Comparison of ENCODE assay signal across 20 cellular contexts in the genomic region with DNA sequence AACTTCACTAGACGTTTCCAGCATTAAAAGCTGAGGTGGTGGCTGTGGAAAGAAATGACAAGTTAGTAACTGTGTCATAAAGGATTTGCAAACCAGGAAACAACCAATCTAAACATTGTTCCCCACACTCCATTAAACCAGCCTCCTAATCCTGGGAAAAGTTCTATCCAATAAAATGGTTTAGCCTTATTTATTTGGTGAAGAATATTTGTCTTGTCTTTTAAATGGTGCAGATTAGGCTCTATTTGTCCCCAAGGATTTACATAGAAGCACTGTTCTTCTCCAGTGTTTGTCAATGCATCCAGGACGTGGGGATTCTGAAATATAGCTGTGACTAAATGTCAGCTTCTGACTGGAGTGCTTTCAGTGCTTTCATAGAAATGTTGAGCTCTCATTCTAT. TPM values are rescaled to one million over a fixed set of nuclear protein-coding genes. Genes with fewer than 3 reads are reported as not detected.
A peak's percentile ranks its signal among the peaks of the same experiment; 100 is the strongest.
DNase-seq lines count a peak whose midpoint lies in the region; ATAC-seq and TF ChIP-seq lines count a peak whose summit lies in the region.
"Had no signal": no experiment of that assay in that cellular context is flagged by ENCODE, and none has a peak within 500 bp of the region (broad histone marks: within the 10 kb centered on the region; RNA-seq: fewer than 3 reads in every experiment).

No MANE protein-coding gene starts in this region.

- H2AK5ac ChIP-seq in IMR-90 (ENCODE audit: low read depth, low read length), result no peak overlapping the region

- DNase-seq in IMR-90 (no peak), fibroblast of villous mesenchyme (ENCODE audit: low read depth) (peak; percentile 89), GM23338 (ENCODE audit: low spot score) (no peak), KG1 (lab: John Stamatoyannopoulos, UW) (no peak)
- DNase-seq: BE2C, H7, MV-4-11, NCI-H1417, NCI-H187 treated with DMSO at 0.1 percent for 48 hours, NCI-H2107, NCI-H69, PC-9, RPMI8226, SHP77 treated with DMSO at 0.1 percent for 48 hours, SK-N-SH had no signal

- H3K4me1 ChIP-seq in IMR-90 (ENCODE audit: control insufficient read depth, insufficient read depth, low read length), result peaks cover 9% of the 10 kb centered on the region
- peaks cover 3% of the 10 kb centered on the region for H3K4me1 ChIP-seq in parathyroid adenoma
- H3K4me1 ChIP-seq in GM23338 (ENCODE audit: insufficient read depth), result no peaks in the 10 kb centered on the region
- H3K4me1 ChIP-seq: BE2C had no signal

- no peak overlapping the region for H4K5ac ChIP-seq in IMR-90 (ENCODE audit: low read depth, low read length)

- H4K20me1 ChIP-seq in IMR-90 (ENCODE audit: insufficient read depth, low read length) (no peaks in the 10 kb centered on the region), GM23338 (replicated peaks; ENCODE audit: insufficient read depth) (no peaks in the 10 kb centered on the region)

- H3K36me3 ChIP-seq in IMR-90 (ENCODE audit: control insufficient read depth, insufficient read depth, low read length), result no peaks in the 10 kb centered on the region
- H3K36me3 ChIP-seq in parathyroid adenoma (ENCODE audit: control insufficient read depth, insufficient read depth, low read length), result no peaks in the 10 kb centered on the region
- H3K36me3 ChIP-seq in GM23338 (ENCODE audit: insufficient read depth), result peaks cover 5% of the 10 kb centered on the region; the same call in 1 of the 2 replicates
- H3K36me3 ChIP-seq: BE2C had no signal

- H3K4me3 ChIP-seq in IMR-90 (ENCODE audit: insufficient read depth, low read depth, low read length) (no peak overlapping the region), fibroblast of villous mesenchyme (ENCODE audit: low read depth, low read length) (no peak overlapping the region), parathyroid adenoma (ENCODE audit: low read depth, low read length) (no peak overlapping the region), GM23338 (no peak overlapping the region)
- H3K4me3 ChIP-seq: PC-9 had no signal

- no peak overlapping the region; the same call in 1 of the 2 replicates for H3K4ac ChIP-seq in IMR-90 (ENCODE audit: low read depth, low read length)

- H3K56ac ChIP-seq in IMR-90 (ENCODE audit: extremely low read depth, insufficient read depth, low read length), result no peak overlapping the region

- no peak for TF ChIP-seq RAD21 in IMR-90 (IDR thresholded peaks at IDR 0.05; ENCODE audit: low read length)

- ATAC-seq in IMR-90 (ENCODE audit: low read depth) (peak; percentile 21; the same call in 1 of the 2 replicates), HG02759 (IDR thresholded peaks at IDR 0.05; ENCODE audit: unreplicated experiment) (no peak), GM23338 (no peak)

- peak overlapping the region; percentile 40; the same call in 1 of the 2 replicates for H2BK120ac ChIP-seq in IMR-90 (ENCODE audit: low read depth, low read length)

- no peak overlapping the region for H2AK9ac ChIP-seq in IMR-90 (replicated peaks; ENCODE audit: low read depth, low read length, poor library complexity)

- no peak overlapping the region for H3K23ac ChIP-seq in IMR-90 (ENCODE audit: low read depth, low read length)

- H3K9me2 ChIP-seq in GM23338 (ENCODE audit: insufficient read depth), result no peaks in the 10 kb centered on the region
- H3K9me2 ChIP-seq: SK-N-SH had no signal

- H4K8ac ChIP-seq in IMR-90 (ENCODE audit: low read depth in 2 of 2, low read length in 2 of 2), result no peak overlapping the region

- in situ Hi-C loops in IMR-90 (cut with MboI; ENCODE audit: low sequenced_read_pairs), result no loop called here

- H3K9me3 Mint-ChIP-seq in GM23338, result peaks cover 7% of the 10 kb centered on the region

- H3F3A ChIP-seq in GM23338 (replicated peaks; ENCODE audit: low read depth), result no peaks in the 10 kb centered on the region

- CTCF ChIA-PET in IMR-90 (lab: Yijun Ruan, JAX), result no interaction called here

- no peaks in the 10 kb centered on the region for H3K79me2 ChIP-seq in parathyroid adenoma
- H3K79me2 ChIP-seq in GM23338 (replicated peaks; ENCODE audit: insufficient read depth), result no peaks in the 10 kb centered on the region

- BruUV-seq in IMR-90 (replicated peaks; lab: Mats Ljungman, UMichigan), result no TSS peak

- H3K9me3 ChIP-seq in IMR-90 (ENCODE audit: control insufficient read depth, insufficient read depth, low read length) (no peaks in the 10 kb centered on the region), parathyroid adenoma (ENCODE audit: control insufficient read depth, low read length) (no peaks in the 10 kb centered on the region)
- H3K9me3 ChIP-seq: BE2C had no signal

- TF ChIP-seq CTCF in 22Rv1 (IDR thresholded peaks at IDR 0.05), result no peak
- TF ChIP-seq CTCF in IMR-90 (conservative IDR thresholded peaks at IDR 0.05; ENCODE audit: low read depth, low read length), result no peak
- no peak for TF ChIP-seq CTCF in fibroblast of villous mesenchyme (IDR thresholded peaks at IDR 0.05; ENCODE audit: insufficient read depth, low read depth, low read length)
- TF ChIP-seq CTCF in parathyroid adenoma (IDR thresholded peaks at IDR 0.05), result no peak
- no peak for TF ChIP-seq CTCF in GM23338 (conservative IDR thresholded peaks at IDR 0.05; ENCODE audit: low read depth in 2 of 2)

- dilution Hi-C loops in IMR-90 (cut with HindIII; ENCODE audit: low sequenced_read_pairs, unreplicated experiment), result no loop called here

- H2BK15ac ChIP-seq in IMR-90 (ENCODE audit: low read depth, low read length), result no peak overlapping the region

- WGBS in IMR-90 (ENCODE audit: extremely low coverage in 2 of 2, insufficient read length in 1 of 2), 2 experiments, result no CpG with 5 or more reads among the region's 2 CpGs

- no peaks in the 10 kb centered on the region for H3K4me1 Mint-ChIP-seq in GM23338

- peak overlapping the region; percentile 9 for H2BK5ac ChIP-seq in IMR-90 (ENCODE audit: low read depth, low read length, poor library complexity, severe bottlenecking)

- POLR2A ChIA-PET in IMR-90 (lab: Charles Lee; ENCODE audit: unreplicated experiment), result no interaction called here

- H2AFZ ChIP-seq in IMR-90 (replicated peaks; ENCODE audit: low read length, poor library complexity) (no peak overlapping the region), parathyroid adenoma (peak overlapping the region; percentile 29), GM23338 (no peak overlapping the region)
- H2AFZ ChIP-seq: PC-9 had no signal

- H3K9me1 ChIP-seq in IMR-90 (ENCODE audit: insufficient read depth, low read length), result peaks cover 2% of the 10 kb centered on the region; the same call in 1 of the 2 replicates

- intact Hi-C loops in IMR-90 (cut with micrococcal nuclease), result no loop called here

- H3K4me3 Mint-ChIP-seq in GM23338, result no peak overlapping the region

- H3K18ac ChIP-seq in IMR-90 (ENCODE audit: low read depth, low read length), result 0 out of 2 replicates have a peak overlapping the region, but pooled peaks have one; percentile 31

- H4K91ac ChIP-seq in IMR-90 (ENCODE audit: insufficient read depth, low read depth, low read length), result no peak overlapping the region; the same call in 1 of the 2 replicates

- no peak for TF ChIP-seq POLR2A in IMR-90 (IDR thresholded peaks at IDR 0.05; ENCODE audit: low read depth, low read length)

- H3K4me2 ChIP-seq in IMR-90 (ENCODE audit: low read depth, low read length) (no peak overlapping the region), parathyroid adenoma (ENCODE audit: low read length) (no peak overlapping the region), GM23338 (no peak overlapping the region)
- H3K4me2 ChIP-seq: KMS-11, PC-9, SK-N-SH had no signal

- H3K36me3 Mint-ChIP-seq in GM23338 (ENCODE audit: low read depth), result peaks cover 7% of the 10 kb centered on the region; the same call in 2 of the 3 replicates

- H3K27ac ChIP-seq in 22Rv1 (peak overlapping the region; percentile 49), IMR-90 (ENCODE audit: insufficient read depth, low read length) (no peak overlapping the region), parathyroid adenoma (no peak overlapping the region), GM23338 (ENCODE audit: low read depth) (no peak overlapping the region)
- H3K27ac ChIP-seq: HL-60, KMS-11, PC-9 had no signal

- no peaks in the 10 kb centered on the region for H3K79me1 ChIP-seq in IMR-90 (ENCODE audit: low read depth in 1 of 2, low read length in 2 of 2)

- H3K27ac Mint-ChIP-seq in GM23338, result no peak overlapping the region

- H3K27me3 Mint-ChIP-seq in GM23338 (ENCODE audit: insufficient read depth, low read depth, poor library complexity), result no peaks in the 10 kb centered on the region

- no peak overlapping the region for H3K14ac ChIP-seq in IMR-90 (replicated peaks; ENCODE audit: low read depth, low read length)

- H3K27me3 ChIP-seq in IMR-90 (ENCODE audit: control insufficient read depth, insufficient read depth, low read length), result no peaks in the 10 kb centered on the region
- no peaks in the 10 kb centered on the region for H3K27me3 ChIP-seq in parathyroid adenoma (ENCODE audit: control insufficient read depth, insufficient read depth, low read length)
- H3K27me3 ChIP-seq in GM23338 (ENCODE audit: insufficient read depth), result no peaks in the 10 kb centered on the region
- H3K27me3 ChIP-seq: BE2C had no signal

- peak overlapping the region; percentile 58 for H2BK20ac ChIP-seq in IMR-90 (ENCODE audit: low read depth, low read length)

- H3K9ac ChIP-seq in IMR-90 (ENCODE audit: low read depth, low read length), result no peak overlapping the region
- H3K9ac ChIP-seq in parathyroid adenoma, result no peak overlapping the region
- H3K9ac ChIP-seq: KMS-11, SK-N-SH had no signal

TF ChIP-seq in IMR-90, 13 proteins besides CTCF, POLR2A, EP300 and RAD21 (continues in another document):
- TF ChIP-seq CHD1 (IDR thresholded peaks at IDR 0.05; ENCODE audit: low read depth, low read length), result no peak
- no peak for TF ChIP-seq RCOR1 (IDR thresholded peaks at IDR 0.05; ENCODE audit: insufficient replicate concordance, low read length)
- no peak for TF ChIP-seq FOS (IDR thresholded peaks at IDR 0.05; ENCODE audit: low read depth, low read length)

TF ChIP-seq in GM23338, 12 proteins besides CTCF, POLR2A, EP300 and RAD21 (continues in another document):
- TF ChIP-seq ZNF331 (CRISPR knock-in tag; IDR thresholded peaks at IDR 0.05; ENCODE audit: low read depth) (no peak), EZH2 (IDR thresholded peaks at IDR 0.05; ENCODE audit: low read depth, unreplicated experiment) (no peak), ZNF114 (CRISPR knock-in tag; IDR thresholded peaks at IDR 0.05) (no peak)

RNA-seq across cellular contexts. Expression of a gene that starts 10.5 kb away (rescaled TPM):
- total RNA-seq in IMR-90 (2012; rRNA removed), result 19.0 and 24.2 TPM in 2 replicates
- polyA plus RNA-seq in IMR-90 (2012; rRNA removed), result 9.8 and 13.2 TPM in 2 replicates
- polyA plus RNA-seq in IMR-90 (2012; cell fraction: cytosol; rRNA removed), result 3.2 and 3.9 TPM in 2 replicates
- 2.3 and 20.0 TPM in 2 replicates for polyA plus RNA-seq in IMR-90 (2012; cell fraction: nucleus; rRNA removed; ENCODE audit: low replicate concordance)
- total RNA-seq in fibroblast of villous mesenchyme, result 58.6 and 130 TPM in 2 replicates
- total RNA-seq in GM23338 (2014; rRNA removed; shearing (Covaris generic)), result 2.8 and 4.1 TPM in 2 replicates
- polyA plus RNA-seq in GM23338 (2016; fragmentation: Nextera tagmentation; extraction: Ambion mirVana), result 1.0 and 1.5 TPM in 2 replicates
